13 cellular contexts compared by ENCODE assay signal in genomic region chr11:117219001-117219400, GRCh38. TPM values are rescaled to one million over a fixed set of nuclear protein-coding genes. Genes with fewer than 3 reads are reported as not detected.
DNase-seq lines count a peak whose midpoint lies in the region; TF ChIP-seq lines count a peak whose summit lies in the region.
"Had no signal": no experiment of that assay in that cellular context is flagged by ENCODE, and none has a peak within 500 bp of the region (broad histone marks: within the 10 kb centered on the region; RNA-seq: fewer than 3 reads in every experiment).

No MANE protein-coding gene starts in this region.

- no peak for TF ChIP-seq POLR2A in testis (IDR thresholded peaks at IDR 0.05)

- H2AFZ ChIP-seq in osteoblast (ENCODE audit: low read length) = no peak overlapping the region

- peak overlapping the region; percentile 67 for H3K27ac ChIP-seq in colonic mucosa
- H3K27ac ChIP-seq in osteoblast (ENCODE audit: low read depth, low read length) = peak overlapping the region; percentile 83
- peak overlapping the region; percentile 10 to 79 for H3K27ac ChIP-seq in testis

- intact Hi-C loops in colonic mucosa (cut with DNase I) = no loop called here
- intact Hi-C loops in testis (cut with DNase I; ENCODE audit: low total_unique reads) = no loop called here

- no peaks in the 10 kb centered on the region for H4K20me1 ChIP-seq in osteoblast (ENCODE audit: insufficient read depth, low read length)

- H3K9me3 ChIP-seq in adipocyte (ENCODE audit: control insufficient read depth, low read length) (no peaks in the 10 kb centered on the region), colonic mucosa (no peaks in the 10 kb centered on the region), osteoblast (ENCODE audit: low read depth, low read length) (no peaks in the 10 kb centered on the region), testis (no peaks in the 10 kb centered on the region)

- TF ChIP-seq CTCF in colonic mucosa (IDR thresholded peaks at IDR 0.05) (no peak), osteoblast (IDR thresholded peaks at IDR 0.05; ENCODE audit: extremely low read depth, low read depth, low read length) (no peak), testis (IDR thresholded peaks at IDR 0.05) (no peak)

- 77 to 95% methylated on average over 9 of the region's 9 CpGs for WGBS in testis, 2 donors

- DNase-seq in adipocyte (ENCODE audit: low read depth) (no peak), colonic mucosa (no peak), osteoblast (ENCODE audit: insufficient read length, low spot score, missing footprints) (no peak), testis (no peak), MV-4-11 (lab: John Stamatoyannopoulos, UW) (no peak), 8988T (no peak), cerebellar nuclear complex (lab: John Stamatoyannopoulos, UW) (no peak)
- DNase-seq: activated CD4-positive, alpha-beta T cell treated with anti-CD3 and anti-CD28 coated beads, Interleukin-2, amount 50 U/mL, for 4 hours; CD4-positive, alpha-beta memory T cell; EL; hippocampal formation; NK-92 treated with Interleukin-12 subunit alpha and Interleukin-12 subunit beta, amount 100 ng/mL, for 24 hours; T1000 had no signal

- H3K9ac ChIP-seq in adipocyte (ENCODE audit: low read length) = peak overlapping the region; percentile 80
- peak overlapping the region in 1 of 2 donors; percentile 13 for H3K9ac ChIP-seq in colonic mucosa (ENCODE audit: low read depth in 2 of 2, low read length in 2 of 2)

- H3K4me3 ChIP-seq in adipocyte (ENCODE audit: low read length) = no peak overlapping the region
- H3K4me3 ChIP-seq in colonic mucosa = no peak overlapping the region
- no peak overlapping the region for H3K4me3 ChIP-seq in osteoblast (ENCODE audit: insufficient read depth, low read length)
- no peak overlapping the region for H3K4me3 ChIP-seq in testis

- peaks cover 3% of the 10 kb centered on the region for H3K79me2 ChIP-seq in osteoblast (ENCODE audit: insufficient read depth, low read length)

- no peaks in the 10 kb centered on the region for H3K27me3 ChIP-seq in adipocyte (replicated peaks; ENCODE audit: control insufficient read depth, insufficient read depth, low read length)
- H3K27me3 ChIP-seq in colonic mucosa = no peaks in the 10 kb centered on the region
- H3K27me3 ChIP-seq in osteoblast (ENCODE audit: insufficient read depth, low read length) = no peaks in the 10 kb centered on the region
- no peaks in the 10 kb centered on the region for H3K27me3 ChIP-seq in testis

- H3K4me2 ChIP-seq in osteoblast (ENCODE audit: insufficient read depth, low read length) = peak overlapping the region; percentile 46

- peaks cover 76% of the 10 kb centered on the region for H3K4me1 ChIP-seq in adipocyte (ENCODE audit: control insufficient read depth, insufficient read depth, low read length)
- peaks cover 20% of the 10 kb centered on the region for H3K4me1 ChIP-seq in colonic mucosa
- H3K4me1 ChIP-seq in osteoblast (ENCODE audit: insufficient read depth, low read length) = peaks cover 68% of the 10 kb centered on the region
- peaks cover 50% of the 10 kb centered on the region for H3K4me1 ChIP-seq in testis

- H3K36me3 ChIP-seq in adipocyte (ENCODE audit: control insufficient read depth, insufficient read depth, low read length, severe bottlenecking) (peaks cover 38% of the 10 kb centered on the region), colonic mucosa (peaks cover 37% of the 10 kb centered on the region), osteoblast (ENCODE audit: insufficient read depth, low read length) (peaks cover 39% of the 10 kb centered on the region), testis (ENCODE audit: low read depth, missing control alignments) (no peaks in the 10 kb centered on the region)

RNA-seq across cellular contexts. Expression of gene PCSK7, which starts 12.9 kb away (rescaled TPM):
- total RNA-seq in colonic mucosa (100 to 1,000 TPM; 111 to 195 TPM), osteoblast (44.5 and 51.9 TPM in 2 replicates), testis (10 to 100 TPM; 57.7 to 66.5 TPM)
- polyA plus RNA-seq in testis (ENCODE audit: insufficient read depth, low read depth, low replicate concordance) = 52.0 TPM

RNA-seq across cellular contexts. Expression of gene RNF214, which starts 13.5 kb away (rescaled TPM):
- total RNA-seq in colonic mucosa = 10 to 100 TPM; 20.0 to 20.3 TPM
- total RNA-seq in osteoblast = 13.4 and 14.7 TPM in 2 replicates
- total RNA-seq in testis = 10 to 100 TPM; 37.8 to 48.9 TPM
- polyA plus RNA-seq in testis (ENCODE audit: insufficient read depth, low read depth, low replicate concordance) = 44.9 TPM

RNA-seq across cellular contexts. Expression of gene TAGLN, which starts 19.8 kb away (rescaled TPM):
- 100 to 1,000 TPM in 1 of 2 donors, 10 to 100 TPM in 1; 86.8 to 989 TPM for total RNA-seq in colonic mucosa
- 3,614 and 3,853 TPM in 2 replicates for total RNA-seq in osteoblast
- total RNA-seq in testis = 100 to 1,000 TPM; 167 to 187 TPM
- 800 TPM for polyA plus RNA-seq in testis (ENCODE audit: insufficient read depth, low read depth, low replicate concordance)

RNA-seq across cellular contexts. Expression of gene SIDT2, which starts 40.5 kb away (rescaled TPM):
- total RNA-seq in colonic mucosa = 10 to 100 TPM; 42.9 to 69.3 TPM
- total RNA-seq in osteoblast = 27.5 and 35.7 TPM in 2 replicates
- total RNA-seq in testis = 100 to 1,000 TPM in 1 of 2 donors, 10 to 100 TPM in 1; 93.8 to 129 TPM
- polyA plus RNA-seq in testis (ENCODE audit: insufficient read depth, low read depth, low replicate concordance) = 69.5 TPM
